Comparison of ENCODE assay signal across 8 cellular contexts in genomic region chr19:46697142-46697960, GRCh38. TPM values are rescaled to one million over a fixed set of nuclear protein-coding genes. Genes with fewer than 3 reads are reported as not detected.
DNase-seq lines count a peak whose midpoint lies in the region; ATAC-seq and TF ChIP-seq lines count a peak whose summit lies in the region.

No MANE protein-coding gene starts in this region.

- no peak overlapping the region for H3K4me3 ChIP-seq in Karpas-422 (ENCODE audit: low read length)
- no peak overlapping the region for H3K4me3 ChIP-seq in astrocyte of the spinal cord (ENCODE audit: low read depth, low read length)
- H3K4me3 ChIP-seq in MM.1S (ENCODE audit: low read length) = no peak overlapping the region

- no peaks in the 10 kb centered on the region for H3K9me2 ChIP-seq in Karpas-422 (replicated peaks; ENCODE audit: insufficient read depth, low read length)
- no peaks in the 10 kb centered on the region for H3K9me2 ChIP-seq in MM.1S (replicated peaks; ENCODE audit: insufficient read depth, low read length)

- H3K9ac ChIP-seq in Karpas-422 (ENCODE audit: low read length) (no peak overlapping the region), MM.1S (ENCODE audit: low read length) (no peak overlapping the region)

- H3K27ac ChIP-seq in 22Rv1 (0 out of 2 replicates have a peak overlapping the region, but pooled peaks have one; percentile 37), Karpas-422 (ENCODE audit: low read length) (no peak overlapping the region), MM.1S (ENCODE audit: low read length) (no peak overlapping the region)

- DNase-seq in Karpas-422 (peak; percentile 63), astrocyte of the spinal cord (ENCODE audit: low read depth, low spot score) (peak; percentile 72), iPS-NIHi11 (ENCODE audit: low spot score) (peak; percentile 100), MM.1S (no peak)
- peak; percentile 56 for DNase-seq in stimulated activated CD8-positive, alpha-beta memory T cell treated with anti-CD3 and anti-CD28 coated beads, Interleukin-4, amount 100 ng/mL, for 48 hours

- H4K20me1 ChIP-seq in Karpas-422 (ENCODE audit: insufficient read depth, low read depth, low read length) (no peaks in the 10 kb centered on the region), MM.1S (ENCODE audit: insufficient read depth, low read length) (no peaks in the 10 kb centered on the region)

- no peaks in the 10 kb centered on the region for H3K27me3 ChIP-seq in Karpas-422 (ENCODE audit: low read length)
- no peaks in the 10 kb centered on the region for H3K27me3 ChIP-seq in MM.1S (replicated peaks; ENCODE audit: insufficient read depth, low read length)

- H3K36me3 ChIP-seq in Karpas-422 (ENCODE audit: insufficient read depth, low read length) (peaks cover 48% of the 10 kb centered on the region), MM.1S (replicated peaks; ENCODE audit: insufficient read depth, low read length) (peaks cover 36% of the 10 kb centered on the region)

- H3K4me2 ChIP-seq in Karpas-422 (ENCODE audit: low read depth, low read length, poor library complexity, severe bottlenecking) (no peak overlapping the region), MM.1S (ENCODE audit: low read depth, low read length) (no peak overlapping the region)

- H3K79me2 ChIP-seq in Karpas-422 (ENCODE audit: low read length) = no peaks in the 10 kb centered on the region
- H3K79me2 ChIP-seq in MM.1S (ENCODE audit: low read length) = peaks cover 62% of the 10 kb centered on the region

- ATAC-seq in GM21737 (IDR thresholded peaks at IDR 0.05; ENCODE audit: unreplicated experiment) (no peak), GM18868 (IDR thresholded peaks at IDR 0.05; ENCODE audit: unreplicated experiment) (no peak)

- in situ Hi-C loops in astrocyte of the spinal cord (cut with HindIII; ENCODE audit: low sequenced_read_pairs) = no loop called here

- H2AFZ ChIP-seq in Karpas-422 (ENCODE audit: low read length) (no peak overlapping the region), MM.1S (ENCODE audit: low read length) (no peak overlapping the region)

- H3K9me3 ChIP-seq in Karpas-422 (ENCODE audit: low read length) (no peaks in the 10 kb centered on the region), MM.1S (replicated peaks; ENCODE audit: insufficient read depth, low read length) (no peaks in the 10 kb centered on the region)

- TF ChIP-seq CTCF in 22Rv1 (IDR thresholded peaks at IDR 0.05) (no peak), astrocyte of the spinal cord (IDR thresholded peaks at IDR 0.05; ENCODE audit: low read depth, low read length) (no peak), MM.1S (IDR thresholded peaks at IDR 0.05; ENCODE audit: low read length) (no peak)

- H3K4me1 ChIP-seq in Karpas-422 (ENCODE audit: low read length) (no peaks in the 10 kb centered on the region), MM.1S (ENCODE audit: low read length) (no peaks in the 10 kb centered on the region)

- peaks cover 2% of the 10 kb centered on the region; the same call in 1 of the 2 replicates for H3F3A ChIP-seq in MM.1S (ENCODE audit: insufficient read depth, low read length)

RNA-seq across cellular contexts. Expression of gene PRKD2, which starts 19.6 kb away (rescaled TPM):
- total RNA-seq in Karpas-422 (2014; rRNA removed; shearing (Covaris generic); ENCODE audit: low replicate concordance) = 20.0 and 34.6 TPM in 2 replicates

RNA-seq across cellular contexts. Expression of gene DACT3, which starts 36.4 kb away (rescaled TPM):
- total RNA-seq in Karpas-422 (2014; rRNA removed; shearing (Covaris generic); ENCODE audit: low replicate concordance) = 0.14 and 0.19 TPM in 2 replicates

RNA-seq across cellular contexts. Expression of gene FKRP, which starts 48.5 kb away (rescaled TPM):
- 14.6 and 18.4 TPM in 2 replicates for total RNA-seq in Karpas-422 (2014; rRNA removed; shearing (Covaris generic); ENCODE audit: low replicate concordance)

RNA-seq across cellular contexts. Expression of gene STRN4, which starts 48.9 kb away (rescaled TPM):
- 37.5 and 55.2 TPM in 2 replicates for total RNA-seq in Karpas-422 (2014; rRNA removed; shearing (Covaris generic); ENCODE audit: low replicate concordance)
